ENCODE assay signal across 19 cellular contexts in genomic region chr6:89131599-89131998, GRCh38. TPM values are rescaled to one million over a fixed set of nuclear protein-coding genes. Genes with fewer than 3 reads are reported as not detected.
"Had no signal": no experiment of that assay in that cellular context is flagged by ENCODE, and none has a peak within 500 bp of the region (broad histone marks: within the 10 kb centered on the region; RNA-seq: fewer than 3 reads in every experiment).

No MANE protein-coding gene starts in this region.

- H3K4me3 ChIP-seq: MG63, SJSA1, SK-N-MC had no signal

- H3K27ac ChIP-seq: SJSA1, SK-N-MC had no signal

- H3K4me1 ChIP-seq: SJSA1 had no signal

- H3K9me3 ChIP-seq: MG63, SJSA1 had no signal

- FAIRE-seq: RCC 7860 had no signal

- DNase-seq: KBM-7, MG63, NCI-H1092, NCI-H1436, NCI-H187, NCI-H2081 treated with DMSO at 0.1 percent for 48 hours, NCI-H2171, NCI-H226, NCI-H446, NCI-H526 treated with DMSO at 0.1 percent for 48 hours, NCI-H748 treated with DMSO at 0.1 percent for 48 hours, Right ventricle myocardium superior, RPMI8226, SIG-M5 had no signal

- H3K36me3 ChIP-seq: MG63, SJSA1 had no signal

- H3K27me3 ChIP-seq: MG63, SJSA1 had no signal

RNA-seq across cellular contexts. Expression of gene SRSF12, which starts 13.7 kb away (rescaled TPM):
- total RNA-seq: HT-29, LHCN-M2, Right ventricle myocardium superior had no signal
